20 cellular contexts compared by ENCODE assay signal in the genomic region with DNA sequence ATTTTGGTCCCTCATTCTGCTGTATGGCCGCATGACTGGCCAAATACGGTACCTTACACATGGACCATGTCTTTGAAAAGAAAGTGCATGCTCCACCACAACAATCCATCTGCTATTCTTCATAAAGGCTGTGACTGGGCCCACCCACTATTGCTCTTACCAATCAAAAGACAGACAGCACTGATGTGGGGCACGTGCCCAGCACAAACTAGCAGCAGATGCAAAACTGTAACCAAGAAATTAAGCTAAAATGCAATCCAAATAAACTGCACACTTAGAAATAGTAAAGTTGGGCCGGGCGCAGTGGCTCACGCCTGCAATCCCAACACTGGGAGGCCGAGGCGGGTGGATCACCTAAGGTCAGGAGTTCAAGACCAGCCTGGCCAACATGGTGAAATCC. TPM values are rescaled to one million over a fixed set of nuclear protein-coding genes. Genes with fewer than 3 reads are reported as not detected.
A peak's percentile ranks its signal among the peaks of the same experiment; 100 is the strongest.
DNase-seq lines count a peak whose midpoint lies in the region; ATAC-seq and TF ChIP-seq lines count a peak whose summit lies in the region.
"Had no signal": no experiment of that assay in that cellular context is flagged by ENCODE, and none has a peak within 500 bp of the region (broad histone marks: within the 10 kb centered on the region; RNA-seq: fewer than 3 reads in every experiment).

No MANE protein-coding gene starts in this region.

- peaks cover 6% of the 10 kb centered on the region; the same call in 1 of the 2 replicates for H3F3A ChIP-seq in GM23338 (replicated peaks; ENCODE audit: low read depth)

- H3K79me2 ChIP-seq in GM23338 (replicated peaks; ENCODE audit: insufficient read depth): peaks cover 97% of the 10 kb centered on the region

- peak overlapping the region; percentile 96 for H3K27ac Mint-ChIP-seq in GM23338
- H3K27ac Mint-ChIP-seq in central memory CD8-positive, alpha-beta T cell (ENCODE audit: low read depth): peak overlapping the region; percentile 22
- H3K27ac Mint-ChIP-seq in activated naive CD4-positive, alpha-beta T cell treated with anti-CD3 and anti-CD28 coated beads, Interleukin-2, amount 50 U/mL, for 72 hours: peak overlapping the region in 1 of 2 donors; percentile 4
- H3K27ac Mint-ChIP-seq: HFFc6 had no signal

- H3K4me1 ChIP-seq in GM23338 (ENCODE audit: insufficient read depth): peaks cover 31% of the 10 kb centered on the region
- H3K4me1 ChIP-seq in HUES48 (ENCODE audit: control insufficient read depth, insufficient read depth, low read length): peaks cover 20% of the 10 kb centered on the region
- H3K4me1 ChIP-seq in iPS-18a (ENCODE audit: control insufficient read depth, low read depth, low read length): peaks cover 21% of the 10 kb centered on the region
- H3K4me1 ChIP-seq: BE2C had no signal

- H3K9ac ChIP-seq in HUES48 (ENCODE audit: low read depth, low read length) (no peak overlapping the region), iPS-18a (ENCODE audit: low read length) (no peak overlapping the region)

- no peaks in the 10 kb centered on the region for H3K9me3 Mint-ChIP-seq in GM23338
- H3K9me3 Mint-ChIP-seq in central memory CD8-positive, alpha-beta T cell: no peaks in the 10 kb centered on the region
- H3K9me3 Mint-ChIP-seq in activated naive CD4-positive, alpha-beta T cell treated with anti-CD3 and anti-CD28 coated beads, Interleukin-2, amount 50 U/mL, for 72 hours: no peaks in the 10 kb centered on the region
- H3K9me3 Mint-ChIP-seq: CD4-positive, alpha-beta memory T cell; HFFc6 had no signal

- H3K36me3 ChIP-seq in GM23338 (ENCODE audit: insufficient read depth) (peaks cover 27% of the 10 kb centered on the region; the same call in 1 of the 2 replicates), HUES48 (ENCODE audit: control insufficient read depth, insufficient read depth, low read length) (peaks cover 73% of the 10 kb centered on the region), iPS-18a (ENCODE audit: control insufficient read depth, low read depth, low read length) (peaks cover 45% of the 10 kb centered on the region)

- H3K4me1 Mint-ChIP-seq in GM23338: peaks cover 45% of the 10 kb centered on the region
- peaks cover 21% of the 10 kb centered on the region for H3K4me1 Mint-ChIP-seq in central memory CD8-positive, alpha-beta T cell

- H3K27me3 ChIP-seq in GM23338 (ENCODE audit: insufficient read depth): no peaks in the 10 kb centered on the region
- H3K27me3 ChIP-seq in HUES48 (ENCODE audit: control insufficient read depth, insufficient read depth, low read length): no peaks in the 10 kb centered on the region
- H3K27me3 ChIP-seq in iPS-18a (ENCODE audit: control insufficient read depth, insufficient read depth, low read length): no peaks in the 10 kb centered on the region
- H3K27me3 ChIP-seq: BE2C had no signal

- H3K9me3 ChIP-seq in HUES48 (ENCODE audit: control insufficient read depth, insufficient read depth, low read length) (no peaks in the 10 kb centered on the region), iPS-18a (ENCODE audit: control insufficient read depth, low read depth, low read length) (no peaks in the 10 kb centered on the region)
- H3K9me3 ChIP-seq: BE2C had no signal

- H3K9me2 ChIP-seq in GM23338 (ENCODE audit: insufficient read depth): no peaks in the 10 kb centered on the region

- H2AFZ ChIP-seq in GM23338: no peak overlapping the region

- ATAC-seq in GM23338 (no peak), GM21526 (IDR thresholded peaks at IDR 0.05; ENCODE audit: low FRiP score, unreplicated experiment) (no peak)
- ATAC-seq in central memory CD8-positive, alpha-beta T cell (replicated peaks; ENCODE audit: extremely low read depth, poor library complexity, severe bottlenecking): no peak
- no peak for ATAC-seq in activated naive CD4-positive, alpha-beta T cell treated with anti-CD3 and anti-CD28 coated beads, Interleukin-2, amount 50 U/mL, for 72 hours
- ATAC-seq: GM12878, HCT116 had no signal

- H3K4me2 ChIP-seq in GM23338: peak overlapping the region; percentile 2; the same call in 1 of the 2 replicates

- H3K27me3 Mint-ChIP-seq in GM23338 (ENCODE audit: insufficient read depth, low read depth, poor library complexity): peaks cover 9% of the 10 kb centered on the region
- no peaks in the 10 kb centered on the region for H3K27me3 Mint-ChIP-seq in central memory CD8-positive, alpha-beta T cell
- H3K27me3 Mint-ChIP-seq: CD4-positive, alpha-beta memory T cell had no signal

- H3K36me3 Mint-ChIP-seq in GM23338 (ENCODE audit: low read depth): peaks cover 82% of the 10 kb centered on the region
- H3K36me3 Mint-ChIP-seq in central memory CD8-positive, alpha-beta T cell (ENCODE audit: insufficient read depth): peaks cover 21% of the 10 kb centered on the region
- peaks cover 5 to 13% of the 10 kb centered on the region in 2 donors for H3K36me3 Mint-ChIP-seq in activated naive CD4-positive, alpha-beta T cell treated with anti-CD3 and anti-CD28 coated beads, Interleukin-2, amount 50 U/mL, for 72 hours

- DNase-seq in GM23338 (ENCODE audit: low spot score) (no peak), NCI-H2107 (lab: John Stamatoyannopoulos, UW) (no peak), NCI-H82 treated with DMSO at 0.1 percent for 48 hours (lab: John Stamatoyannopoulos, UW; ENCODE audit: unreplicated experiment) (no peak)
- no peak for DNase-seq in central memory CD8-positive, alpha-beta T cell (ENCODE audit: low spot score in 2 of 2)
- no peak for DNase-seq in activated naive CD4-positive, alpha-beta T cell treated with anti-CD3 and anti-CD28 coated beads, Interleukin-2, amount 50 U/mL, for 72 hours (ENCODE audit: low spot score in 2 of 2)
- DNase-seq: ACHN; BE2C; Calu3; CD4-positive, alpha-beta memory T cell; DMS79 treated with DMSO at 0.1 percent for 48 hours; GF-D8; HFFc6; KG1 had no signal

- H3K27ac ChIP-seq in GM23338 (ENCODE audit: low read depth) (peak overlapping the region; percentile 57), HUES48 (ENCODE audit: low read depth, low read length) (peak overlapping the region; percentile 71), iPS-18a (ENCODE audit: low read length) (peak overlapping the region; percentile 25)
- H3K27ac ChIP-seq: C4-2B, HL-60 had no signal

- H3K4me3 ChIP-seq in GM23338: no peak overlapping the region
- H3K4me3 ChIP-seq in HUES48 (ENCODE audit: low read depth, low read length): no peak overlapping the region
- no peak overlapping the region for H3K4me3 ChIP-seq in iPS-18a (ENCODE audit: low read length)
- H3K4me3 ChIP-seq: GM12878 had no signal

- no peak for TF ChIP-seq CTCF in GM23338 (conservative IDR thresholded peaks at IDR 0.05; ENCODE audit: low read depth in 2 of 2)

- H3K4me3 Mint-ChIP-seq in GM23338: no peak overlapping the region
- no peak overlapping the region for H3K4me3 Mint-ChIP-seq in central memory CD8-positive, alpha-beta T cell
- H3K4me3 Mint-ChIP-seq: CD4-positive, alpha-beta memory T cell; HFFc6 had no signal

- H4K20me1 ChIP-seq in GM23338 (replicated peaks; ENCODE audit: insufficient read depth): peaks cover 22% of the 10 kb centered on the region; the same call in 1 of the 2 replicates

TF ChIP-seq in GM23338, 12 proteins besides CTCF, POLR2A, EP300 and RAD21 (continues in another document):
- TF ChIP-seq ZNF114 (CRISPR knock-in tag; IDR thresholded peaks at IDR 0.05): no peak
- TF ChIP-seq CREB1 (CRISPR knock-in tag; IDR thresholded peaks at IDR 0.05; ENCODE audit: low read depth): no peak
- no peak for TF ChIP-seq EZH2phosphoT487 (IDR thresholded peaks at IDR 0.05; ENCODE audit: unreplicated experiment)

RNA-seq across cellular contexts. Expression of a gene that starts 20.5 kb away (rescaled TPM):
- total RNA-seq in GM23338 (2014; rRNA removed; shearing (Covaris generic)): 199 and 217 TPM in 2 replicates
- 165 and 187 TPM in 2 replicates for polyA plus RNA-seq in GM23338 (2016; fragmentation: Nextera tagmentation; extraction: Ambion mirVana)
- total RNA-seq in activated naive CD4-positive, alpha-beta T cell treated with anti-CD3 and anti-CD28 coated beads, Interleukin-2, amount 50 U/mL, for 72 hours: 10 to 100 TPM; 57.5 to 76.8 TPM

RNA-seq across cellular contexts. Expression of a gene that starts 30.6 kb away (rescaled TPM):
- 22.8 and 31.3 TPM in 2 replicates for total RNA-seq in GM23338 (2014; rRNA removed; shearing (Covaris generic))
- polyA plus RNA-seq in GM23338 (2016; fragmentation: Nextera tagmentation; extraction: Ambion mirVana): 51.7 and 75.5 TPM in 2 replicates
- total RNA-seq in activated naive CD4-positive, alpha-beta T cell treated with anti-CD3 and anti-CD28 coated beads, Interleukin-2, amount 50 U/mL, for 72 hours: 10 to 100 TPM; 33.7 to 37.5 TPM
